ENCODE assay signal across 8 cellular contexts in the genomic region with DNA sequence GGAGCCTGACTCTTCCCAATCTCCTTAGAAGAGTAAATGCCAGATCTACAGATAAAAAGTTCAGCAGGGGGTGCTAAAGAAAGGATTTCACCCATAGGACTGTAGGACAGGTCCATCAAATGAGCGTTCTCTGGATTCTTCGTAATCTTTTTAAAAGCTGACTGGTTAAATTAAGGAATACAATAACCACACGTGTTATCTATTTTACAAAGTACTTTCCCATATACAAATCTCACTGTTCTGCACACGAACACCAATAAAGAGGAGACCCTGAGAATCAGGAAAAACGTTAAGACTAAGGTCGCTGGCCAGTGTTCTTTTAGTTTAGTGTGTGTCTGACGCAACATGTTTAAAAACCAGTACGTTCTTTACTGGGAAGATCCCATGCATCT. TPM values are rescaled to one million over a fixed set of nuclear protein-coding genes. Genes with fewer than 3 reads are reported as not detected.
DNase-seq lines count a peak whose midpoint lies in the region; ATAC-seq, FAIRE-seq and TF ChIP-seq lines count a peak whose summit lies in the region.

No MANE protein-coding gene starts in this region.

- H3K27ac Mint-ChIP-seq in CD4-positive, alpha-beta memory T cell: no peak overlapping the region
- no peak overlapping the region for H3K27ac Mint-ChIP-seq in endothelial cell (ENCODE audit: unreplicated experiment)

- no peaks in the 10 kb centered on the region for H3K36me3 ChIP-seq in CD4-positive, alpha-beta memory T cell (ENCODE audit: insufficient read depth, low read length)
- peaks cover 2% of the 10 kb centered on the region for H3K36me3 ChIP-seq in bronchial epithelial cell (ENCODE audit: control insufficient read depth, insufficient read depth, low read length)

- peak overlapping the region; percentile 78 for H3K27ac ChIP-seq in CD4-positive, alpha-beta memory T cell (ENCODE audit: low read depth, low read length)

- intact Hi-C loops in CD4-positive, alpha-beta memory T cell (cut with micrococcal nuclease): loop anchor here (1.0 to 5.0 kb wide), 7 partner anchors 77 to 1272 kb away; a partner anchor contains a TSS

- peaks cover 15% of the 10 kb centered on the region for H3K27me3 ChIP-seq in CD4-positive, alpha-beta memory T cell (ENCODE audit: insufficient read depth, low read length)
- H3K27me3 ChIP-seq in bronchial epithelial cell (ENCODE audit: control insufficient read depth, insufficient read depth, low read length): no peaks in the 10 kb centered on the region

- CTCF ChIA-PET in CD4-positive, alpha-beta memory T cell (lab: Charles Lee; ENCODE audit: partially characterized antibody): interaction anchor here (0.8 to 3.9 kb wide), 9 partner anchors 14 to 1271 kb away, joined by 3 to 35 read pairs (median 4); a partner anchor contains a TSS

- no peak for FAIRE-seq in bronchial epithelial cell (lab: Jason Lieb, UNC)

- TF ChIP-seq CTCF in bronchial epithelial cell (IDR thresholded peaks at IDR 0.05; ENCODE audit: insufficient read depth, low read length, severe bottlenecking) (peak; percentile 28), endothelial cell (IDR thresholded peaks at IDR 0.05; ENCODE audit: unreplicated experiment) (no peak)

- H3K27me3 Mint-ChIP-seq in CD4-positive, alpha-beta memory T cell: peaks cover 12 to 17% of the 10 kb centered on the region in 2 donors
- no peaks in the 10 kb centered on the region for H3K27me3 Mint-ChIP-seq in endothelial cell (ENCODE audit: unreplicated experiment)

- peaks cover 15% of the 10 kb centered on the region for H3K4me1 ChIP-seq in CD4-positive, alpha-beta memory T cell (ENCODE audit: insufficient read depth, low read length)

- H3K4me3 Mint-ChIP-seq in CD4-positive, alpha-beta memory T cell: no peak overlapping the region
- no peak overlapping the region for H3K4me3 Mint-ChIP-seq in endothelial cell (ENCODE audit: unreplicated experiment)

- H3K36me3 Mint-ChIP-seq in CD4-positive, alpha-beta memory T cell: peaks cover 21 to 24% of the 10 kb centered on the region in 2 donors
- no peaks in the 10 kb centered on the region for H3K36me3 Mint-ChIP-seq in endothelial cell (ENCODE audit: low read depth, unreplicated experiment)

- H3K4me1 Mint-ChIP-seq in CD4-positive, alpha-beta memory T cell: peaks cover 6 to 15% (median 8%) of the 10 kb centered on the region in 4 donors
- H3K4me1 Mint-ChIP-seq in endothelial cell (ENCODE audit: unreplicated experiment): peaks cover 2% of the 10 kb centered on the region

- H3K9me3 Mint-ChIP-seq in CD4-positive, alpha-beta memory T cell: peaks cover 0 to 2% (median 0%) of the 10 kb centered on the region in 8 donors
- H3K9me3 Mint-ChIP-seq in endothelial cell (ENCODE audit: unreplicated experiment): no peaks in the 10 kb centered on the region

- H3K9me3 ChIP-seq in CD4-positive, alpha-beta memory T cell (ENCODE audit: control insufficient read depth in 1 of 2, low read length in 2 of 2): no peaks in the 10 kb centered on the region

- POLR2A ChIA-PET in CD4-positive, alpha-beta memory T cell (lab: Charles Lee; ENCODE audit: partially characterized antibody): interaction anchor here (0.7 to 2.8 kb wide), 11 partner anchors 13 to 1526 kb away, joined by 3 to 24 read pairs (median 4); a partner anchor contains a TSS

- peak; percentile 18 for ATAC-seq in GM19025 (IDR thresholded peaks at IDR 0.05; ENCODE audit: low read depth, unreplicated experiment)
- peak; percentile 22 for ATAC-seq in HG03159 (IDR thresholded peaks at IDR 0.05; ENCODE audit: unreplicated experiment)

- peak overlapping the region; percentile 31 to 80 for H3K4me3 ChIP-seq in CD4-positive, alpha-beta memory T cell (ENCODE audit: low read length in 2 of 2)
- peak overlapping the region; percentile 71 for H3K4me3 ChIP-seq in bronchial epithelial cell (ENCODE audit: low read depth, low read length)

- DNase-seq in CD4-positive, alpha-beta memory T cell: no peak
- DNase-seq in NCI-H69 (lab: John Stamatoyannopoulos, UW): peak; percentile 60
- peak; percentile 77 for DNase-seq in bronchial epithelial cell (ENCODE audit: low read depth)
- peak; percentile 81 for DNase-seq in kidney glomerular epithelial cell (lab: John Stamatoyannopoulos, UW)
- DNase-seq in superior temporal gyrus (ENCODE audit: extremely low spot score): peak; percentile 68
- DNase-seq in endothelial cell (ENCODE audit: low spot score): no peak

RNA-seq across cellular contexts. Expression of a gene that starts 0.5 kb away (rescaled TPM):
- total RNA-seq in CD4-positive, alpha-beta memory T cell: 10 to 100 TPM; 40.6 to 45.2 TPM
- polyA plus RNA-seq in CD4-positive, alpha-beta memory T cell: 10 to 100 TPM; 15.6 to 19.0 TPM
- 33.4 and 41.1 TPM in 2 replicates for total RNA-seq in bronchial epithelial cell
- 13.7 TPM for total RNA-seq in endothelial cell (ENCODE audit: unreplicated experiment)

RNA-seq across cellular contexts. Expression of a gene that starts 0.7 kb away (rescaled TPM):
- 1 to 10 TPM; 1.7 to 1.9 TPM for total RNA-seq in CD4-positive, alpha-beta memory T cell
- polyA plus RNA-seq in CD4-positive, alpha-beta memory T cell: 1 to 10 TPM; 3.8 to 7.6 TPM
- total RNA-seq in bronchial epithelial cell (1.6 and 4.0 TPM in 2 replicates), endothelial cell (ENCODE audit: unreplicated experiment) (20.9 TPM)

RNA-seq across cellular contexts. Expression of a gene that starts 32.8 kb away (rescaled TPM):
- not detected for total RNA-seq in CD4-positive, alpha-beta memory T cell
- under 1 TPM in 1 of 2 donors, not detected in 1; 0.09 TPM for polyA plus RNA-seq in CD4-positive, alpha-beta memory T cell
- not detected in 2 replicates for total RNA-seq in bronchial epithelial cell
- not detected for total RNA-seq in endothelial cell (ENCODE audit: unreplicated experiment)

Comparison
In these comparisons a context has a peak if more than half of its experiments do, and no peak if none do; other contexts are left out.
1. DNase-seq: peak in NCI-H69 (single experiment), bronchial epithelial cell (single experiment), kidney glomerular epithelial cell (single experiment) and superior temporal gyrus (single experiment); none in CD4-positive, alpha-beta memory T cell (0 of 5) and endothelial cell (single experiment).